8 cellular contexts compared by ENCODE assay signal in genomic region chr3:126038791-126039190, GRCh38. TPM values are rescaled to one million over a fixed set of nuclear protein-coding genes. Genes with fewer than 3 reads are reported as not detected.
DNase-seq lines count a peak whose midpoint lies in the region; TF ChIP-seq lines count a peak whose summit lies in the region.
"Not testable (repeated sequence)": the region's sequence is repeated elsewhere in the genome, so short reads cannot be mapped to it uniquely, and the experiment has no call there.

No MANE protein-coding gene starts in this region.

- not testable (repeated sequence) for TF ChIP-seq CTCF in A673 (conservative IDR thresholded peaks at IDR 0.05; ENCODE audit: low read depth, low read length); colonic mucosa (IDR thresholded peaks at IDR 0.05); endodermal cell (conservative IDR thresholded peaks at IDR 0.05); fibroblast of mammary gland (conservative IDR thresholded peaks at IDR 0.05; ENCODE audit: control insufficient read depth, insufficient read depth, low read depth, low read length); osteocyte (IDR thresholded peaks at IDR 0.05); stomach (IDR thresholded peaks at IDR 0.05)

- H3K27ac ChIP-seq in A673 (ENCODE audit: low read depth, low read length, poor library complexity, severe bottlenecking); colonic mucosa; endodermal cell (ENCODE audit: low read depth, low read length); stomach: not testable (repeated sequence)

- not testable (repeated sequence) for H3K4me1 ChIP-seq in A673 (ENCODE audit: insufficient read depth, low read length, poor library complexity, severe bottlenecking); colonic mucosa; endodermal cell (ENCODE audit: control insufficient read depth, insufficient read depth, low read length); stomach

- not testable (repeated sequence) for H3K9me3 ChIP-seq in A673 (ENCODE audit: low read depth, low read length, poor library complexity, severe bottlenecking); colonic mucosa
- H3K9me3 ChIP-seq in endodermal cell (ENCODE audit: control insufficient read depth, low read length), result peaks cover 37% of the 10 kb centered on the region
- H3K9me3 ChIP-seq in stomach, result peaks cover 0 to 11% (median 0%) of the 10 kb centered on the region in 4 donors

- not testable (repeated sequence) for H3K4me3 Mint-ChIP-seq in endodermal cell; osteocyte (ENCODE audit: unreplicated experiment)

- H3K27me3 Mint-ChIP-seq in endodermal cell (ENCODE audit: insufficient read depth); osteocyte (ENCODE audit: unreplicated experiment): not testable (repeated sequence)

- intact Hi-C loops in A673 (cut with micrococcal nuclease; ENCODE audit: unreplicated experiment); colonic mucosa (cut with DNase I); stomach (cut with DNase I; ENCODE audit: low total_unique reads): not testable (repeated sequence)

- not testable (repeated sequence) for H3K27ac Mint-ChIP-seq in endodermal cell; osteocyte (ENCODE audit: unreplicated experiment)

- not testable (repeated sequence) for BruUV-seq in A673 (replicated peaks; lab: Mats Ljungman, UMichigan)

- WGBS in endodermal cell (ENCODE audit: insufficient coverage in 1 of 2, insufficient read length in 1 of 2), 2 experiments, result 94% methylated on average over 2 of the region's 2 CpGs; no CpG with 5 or more reads in 1 of the 2 experiments
- WGBS in stomach, 5 donors, result 73 to 94% (median 90%) methylated on average over 2 of the region's 2 CpGs

- TF ChIP-seq EP300 in stomach (IDR thresholded peaks at IDR 0.05), result not testable (repeated sequence)

- H3K9ac ChIP-seq in colonic mucosa (ENCODE audit: low read depth in 2 of 2, low read length in 2 of 2); endodermal cell (ENCODE audit: extremely low read depth, low read length, poor library complexity, severe bottlenecking): not testable (repeated sequence)

- DNase-seq in A673 (ENCODE audit: low spot score), result peak; percentile 67
- peak; percentile 17 for DNase-seq in NCI-H2171 treated with DMSO at 0.1 percent for 48 hours (lab: John Stamatoyannopoulos, UW)
- DNase-seq in activated CD8-positive, alpha-beta memory T cell treated with anti-CD3 and anti-CD28 coated beads for 24 hours, result peak; percentile 4
- DNase-seq in colonic mucosa, result peak; percentile 15
- DNase-seq in endodermal cell, result peak; percentile 26
- DNase-seq in fibroblast of mammary gland (ENCODE audit: low read depth), result peak; percentile 24
- DNase-seq in osteocyte (ENCODE audit: extremely low spot score, unreplicated experiment), result peak; percentile 25
- DNase-seq in stomach, result peak; percentile 2

- H3K4me1 Mint-ChIP-seq in endodermal cell, result peaks cover 10% of the 10 kb centered on the region
- H3K4me1 Mint-ChIP-seq in osteocyte (ENCODE audit: unreplicated experiment), result not testable (repeated sequence)

- H3K27me3 ChIP-seq in A673 (replicated peaks; ENCODE audit: insufficient read depth, low read depth, low read length, poor library complexity); colonic mucosa; endodermal cell (ENCODE audit: control insufficient read depth, insufficient read depth, low read length, poor library complexity, severe bottlenecking); stomach: not testable (repeated sequence)

- not testable (repeated sequence) for TF ChIP-seq POLR2A in stomach (IDR thresholded peaks at IDR 0.05)

- CTCF ChIA-PET in A673 (lab: Charles Lee), result not testable (repeated sequence)

- H3K9me3 Mint-ChIP-seq in endodermal cell (peaks cover 29% of the 10 kb centered on the region), osteocyte (ENCODE audit: unreplicated experiment) (peaks cover 15% of the 10 kb centered on the region)

- H3K4me3 ChIP-seq in A673 (ENCODE audit: low read depth, low read length, poor library complexity, severe bottlenecking); colonic mucosa; endodermal cell (ENCODE audit: low read length); fibroblast of mammary gland (ENCODE audit: control insufficient read depth, low read depth, low read length); stomach: not testable (repeated sequence)

- H3K36me3 ChIP-seq in A673 (ENCODE audit: insufficient read depth, low read length, poor library complexity, severe bottlenecking); colonic mucosa; endodermal cell (ENCODE audit: control insufficient read depth, insufficient read depth, low read length): not testable (repeated sequence)
- H3K36me3 ChIP-seq in stomach, result peaks cover 0 to 21% (median 9%) of the 10 kb centered on the region in 4 donors

- POLR2A ChIA-PET in A673 (lab: Charles Lee; ENCODE audit: low non-redundant PET), result not testable (repeated sequence)

- H3K36me3 Mint-ChIP-seq in endodermal cell (ENCODE audit: low read depth) (peaks cover 59% of the 10 kb centered on the region), osteocyte (ENCODE audit: unreplicated experiment) (peaks cover 26% of the 10 kb centered on the region)

RNA-seq across cellular contexts. Expression of gene SLC41A3, which starts 45.1 kb away (rescaled TPM):
- total RNA-seq in A673 (2021) (56.5 and 62.8 TPM in 2 replicates), colonic mucosa (10 to 100 TPM; 27.6 to 33.1 TPM), endodermal cell (10 to 100 TPM; 46.8 to 50.4 TPM), osteocyte (80.6 and 89.2 TPM in 2 replicates), stomach (10 to 100 TPM; 27.7 to 81.7 (median 43.6) TPM)
- 48.2 TPM for polyA plus RNA-seq in endodermal cell (2013, experiment 1 of 2)
- 42.7 TPM for polyA plus RNA-seq in endodermal cell (2013, experiment 2 of 2)
- polyA plus RNA-seq in stomach, result 10 to 100 TPM; 15.4 to 23.5 (median 18.0) TPM

Comparison
In these comparisons a context has a peak if more than half of its experiments do, and no peak if none do; other contexts are left out.
1. DNase-seq: peak in every context shown above with its lines; median percentile 67 in A673; 26 in endodermal cell; 25 in osteocyte; 24 in fibroblast of mammary gland; 17 in NCI-H2171 treated with DMSO at 0.1 percent for 48 hours; 15 in colonic mucosa; 4 in activated CD8-positive, alpha-beta memory T cell treated with anti-CD3 and anti-CD28 coated beads for 24 hours; 2 in stomach.